8 cellular contexts compared by ENCODE assay signal in genomic region chr2:46909771-46910419, GRCh38.
DNase-seq lines count a peak whose midpoint lies in the region; ATAC-seq and TF ChIP-seq lines count a peak whose summit lies in the region.

No MANE protein-coding gene starts in this region.

- peaks cover 25 to 52% of the 10 kb centered on the region in 2 donors for H3K36me3 ChIP-seq in muscle layer of duodenum (ENCODE audit: control insufficient read depth in 1 of 2, insufficient read depth in 2 of 2, low read length in 2 of 2)

- no peak for TF ChIP-seq RAD21 in Ishikawa (IDR thresholded peaks at IDR 0.05; ENCODE audit: low read depth)

- H3K27me3 ChIP-seq in muscle layer of duodenum (ENCODE audit: low read depth, low read length) = no peaks in the 10 kb centered on the region

- ATAC-seq in GM21526 (IDR thresholded peaks at IDR 0.05; ENCODE audit: low FRiP score, unreplicated experiment) = peak; percentile 62
- no peak for ATAC-seq in HG02970 (IDR thresholded peaks at IDR 0.05; ENCODE audit: low FRiP score, unreplicated experiment)

- H3K9me3 ChIP-seq in muscle layer of duodenum (ENCODE audit: control insufficient read depth in 1 of 2, low read length in 2 of 2) = no peaks in the 10 kb centered on the region

- peak; percentile 55 for DNase-seq in GM12864 (ENCODE audit: low read depth)
- peak; percentile 95 for DNase-seq in astrocyte of the hippocampus (ENCODE audit: low read depth, low spot score)
- no peak for DNase-seq in central memory CD4-positive, alpha-beta T cell
- DNase-seq in NCI-H524 treated with DMSO at 0.1 percent for 48 hours (lab: John Stamatoyannopoulos, UW) = no peak

- no peak overlapping the region for H3K4me3 ChIP-seq in GM12864 (ENCODE audit: low read depth, low read length)
- H3K4me3 ChIP-seq in muscle layer of duodenum (ENCODE audit: low read depth in 1 of 2, low read length in 2 of 2) = no peak overlapping the region

- peak overlapping the region; percentile 54 for H3K27ac ChIP-seq in muscle layer of duodenum (ENCODE audit: low read length)

- no peak for TF ChIP-seq CTCF in GM12864 (IDR thresholded peaks at IDR 0.05; ENCODE audit: low read depth, low read length, missing control alignments)

- peak; percentile 80; the same call in 1 of the 2 replicates for TF ChIP-seq EP300 in Ishikawa (IDR thresholded peaks at IDR 0.05; ENCODE audit: borderline replicate concordance)

- peaks cover 14 to 24% of the 10 kb centered on the region in 2 donors for H3K4me1 ChIP-seq in muscle layer of duodenum (ENCODE audit: control insufficient read depth in 1 of 2, insufficient read depth in 2 of 2, low read length in 2 of 2)

TF ChIP-seq in Ishikawa, 13 proteins besides CTCF, POLR2A, EP300 and RAD21:
- TF ChIP-seq USF1 (IDR thresholded peaks at IDR 0.05) (0 out of 2 replicates have a peak, but pooled peaks have one; percentile 12), REST (IDR thresholded peaks at IDR 0.05; ENCODE audit: low read depth) (no peak), TCF12 (IDR thresholded peaks at IDR 0.05; ENCODE audit: low read depth) (peak; percentile 75), MAX (IDR thresholded peaks at IDR 0.05) (peak; percentile 68; the same call in 1 of the 2 replicates), FOXM1 (IDR thresholded peaks at IDR 0.05; ENCODE audit: borderline replicate concordance, low read depth) (0 out of 2 replicates have a peak, but pooled peaks have one; percentile 24), CEBPB (IDR thresholded peaks at IDR 0.05) (no peak), NFIC (IDR thresholded peaks at IDR 0.05) (peak; percentile 71), TAF1 (IDR thresholded peaks at IDR 0.05; ENCODE audit: low read depth) (no peak), ZBTB7A (IDR thresholded peaks at IDR 0.05; ENCODE audit: low read depth) (no peak), CREB1 (IDR thresholded peaks at IDR 0.05; ENCODE audit: low read depth) (no peak), YY1 (IDR thresholded peaks at IDR 0.05; ENCODE audit: low read depth) (peak; percentile 56; the same call in 1 of the 2 replicates), TEAD4 (IDR thresholded peaks at IDR 0.05) (peak; percentile 43; the same call in 1 of the 2 replicates), EGR1 (IDR thresholded peaks at IDR 0.05) (no peak)

Comparison
In these comparisons a context has a peak if more than half of its experiments do, and no peak if none do; other contexts are left out.
1. DNase-seq: peak in GM12864 (single experiment) and astrocyte of the hippocampus (single experiment); none in central memory CD4-positive, alpha-beta T cell (single experiment) and NCI-H524 treated with DMSO at 0.1 percent for 48 hours (single experiment).